Comparison of ENCODE assay signal across 1 cellular context in the genomic region with DNA sequence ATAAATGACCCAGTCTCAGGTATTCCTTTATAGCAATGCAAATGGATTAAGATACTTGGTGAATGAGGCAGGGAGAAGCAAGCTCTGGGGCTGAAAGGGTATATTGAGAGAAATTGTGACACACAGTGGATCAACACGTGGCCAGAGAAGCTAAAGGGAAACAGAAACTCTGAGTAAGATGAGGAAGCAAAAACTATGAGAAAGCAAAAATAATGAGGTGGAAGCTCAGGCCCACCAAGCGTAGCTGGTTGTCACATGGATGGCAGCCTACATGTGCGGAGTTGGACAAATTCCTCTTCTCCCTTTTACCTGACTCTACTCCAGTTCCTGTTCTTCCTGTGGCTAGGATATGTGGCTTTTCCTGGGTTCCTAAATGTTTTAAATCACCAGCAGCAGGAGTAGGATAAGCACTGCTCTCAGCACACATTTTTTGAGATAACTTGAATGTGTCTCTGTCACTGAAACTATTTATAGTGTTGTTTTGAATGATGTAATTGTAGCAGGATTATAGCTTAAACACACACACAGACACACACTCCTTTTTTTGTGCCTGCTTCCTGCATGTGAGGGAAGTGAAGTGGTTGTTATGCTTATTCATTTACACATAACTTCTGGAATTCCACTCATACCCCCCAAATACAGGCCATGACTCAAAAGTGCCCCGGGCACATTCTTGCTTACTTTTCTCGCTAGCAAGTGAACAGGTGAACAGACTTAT.
TF ChIP-seq lines count a peak whose summit lies in the region.

No MANE protein-coding gene starts in this region.

TF ChIP-seq in GM23338, 12 proteins besides CTCF, POLR2A, EP300 and RAD21 (continued from another document):
- TF ChIP-seq, protein P1, sequence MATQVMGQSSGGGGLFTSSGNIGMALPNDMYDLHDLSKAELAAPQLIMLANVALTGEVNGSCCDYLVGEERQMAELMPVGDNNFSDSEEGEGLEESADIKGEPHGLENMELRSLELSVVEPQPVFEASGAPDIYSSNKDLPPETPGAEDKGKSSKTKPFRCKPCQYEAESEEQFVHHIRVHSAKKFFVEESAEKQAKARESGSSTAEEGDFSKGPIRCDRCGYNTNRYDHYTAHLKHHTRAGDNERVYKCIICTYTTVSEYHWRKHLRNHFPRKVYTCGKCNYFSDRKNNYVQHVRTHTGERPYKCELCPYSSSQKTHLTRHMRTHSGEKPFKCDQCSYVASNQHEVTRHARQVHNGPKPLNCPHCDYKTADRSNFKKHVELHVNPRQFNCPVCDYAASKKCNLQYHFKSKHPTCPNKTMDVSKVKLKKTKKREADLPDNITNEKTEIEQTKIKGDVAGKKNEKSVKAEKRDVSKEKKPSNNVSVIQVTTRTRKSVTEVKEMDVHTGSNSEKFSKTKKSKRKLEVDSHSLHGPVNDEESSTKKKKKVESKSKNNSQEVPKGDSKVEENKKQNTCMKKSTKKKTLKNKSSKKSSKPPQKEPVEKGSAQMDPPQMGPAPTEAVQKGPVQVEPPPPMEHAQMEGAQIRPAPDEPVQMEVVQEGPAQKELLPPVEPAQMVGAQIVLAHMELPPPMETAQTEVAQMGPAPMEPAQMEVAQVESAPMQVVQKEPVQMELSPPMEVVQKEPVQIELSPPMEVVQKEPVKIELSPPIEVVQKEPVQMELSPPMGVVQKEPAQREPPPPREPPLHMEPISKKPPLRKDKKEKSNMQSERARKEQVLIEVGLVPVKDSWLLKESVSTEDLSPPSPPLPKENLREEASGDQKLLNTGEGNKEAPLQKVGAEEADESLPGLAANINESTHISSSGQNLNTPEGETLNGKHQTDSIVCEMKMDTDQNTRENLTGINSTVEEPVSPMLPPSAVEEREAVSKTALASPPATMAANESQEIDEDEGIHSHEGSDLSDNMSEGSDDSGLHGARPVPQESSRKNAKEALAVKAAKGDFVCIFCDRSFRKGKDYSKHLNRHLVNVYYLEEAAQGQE (IDR thresholded peaks at IDR 0.05; ENCODE audit: unreplicated experiment), result no peak
- no peak for TF ChIP-seq JUNB (IDR thresholded peaks at IDR 0.05; ENCODE audit: unreplicated experiment)
- TF ChIP-seq CREB1 (CRISPR knock-in tag; IDR thresholded peaks at IDR 0.05; ENCODE audit: low read depth), result no peak
